In genomic region chr12:22687677-22688076, GRCh38 we compare ENCODE assay signal across 8 cellular contexts.
DNase-seq lines count a peak whose midpoint lies in the region; ATAC-seq, FAIRE-seq and TF ChIP-seq lines count a peak whose summit lies in the region.

No MANE protein-coding gene starts in this region.

- SMC1A ChIA-PET in GM12878 (lab: Charles Lee; ENCODE audit: uncharacterized antibody, unreplicated experiment): interaction anchor here (0.7 to 1.0 kb wide), 3 partner anchors 10 to 233 kb away, joined by 3 to 5 read pairs (median 3); no protein-coding TSS in a partner anchor

- POLR2A ChIA-PET in GM12878 (lab: Charles Lee): interaction anchor here (0.7 kb wide), 1 partner anchor 69 kb away, joined by 3 read pairs; no protein-coding TSS in a partner anchor

- DNase-seq in COLO829 (ENCODE audit: low spot score) (peak; percentile 23), GM12878 (ENCODE audit: low read depth, low spot score) (peak; percentile 57), sciatic nerve (ENCODE audit: low spot score) (no peak), NCI-H1105 (lab: John Stamatoyannopoulos, UW) (no peak)
- no peak for DNase-seq in activated naive CD4-positive, alpha-beta T cell treated with Interleukin-2 at 50 U/mL for 16 hours
- no peak for DNase-seq in effector memory CD4-positive, alpha-beta T cell

- TF ChIP-seq POLR2A in GM12878 (IDR thresholded peaks at IDR 0.05; ENCODE audit: low read depth, low read length): no peak

- H3K27ac ChIP-seq in GM12878 (ENCODE audit: control insufficient read depth, insufficient read depth): peak overlapping the region; percentile 79
- no peak overlapping the region for H3K27ac ChIP-seq in effector memory CD4-positive, alpha-beta T cell (ENCODE audit: insufficient read depth, low read length, poor library complexity, severe bottlenecking)

- H4K20me1 ChIP-seq in GM12878 (ENCODE audit: control insufficient read depth, insufficient read depth): no peaks in the 10 kb centered on the region

- TF ChIP-seq RAD21 in GM12878 (IDR thresholded peaks at IDR 0.05; ENCODE audit: insufficient read depth, low read depth, low read length): no peak

- H3K9me3 ChIP-seq in GM12878 (replicated peaks; ENCODE audit: control insufficient read depth, insufficient read depth, low read length): peaks cover 1% of the 10 kb centered on the region; the same call in 1 of the 3 replicates
- no peaks in the 10 kb centered on the region for H3K9me3 ChIP-seq in effector memory CD4-positive, alpha-beta T cell (ENCODE audit: control insufficient read depth, low read length)

- H2AFZ ChIP-seq in GM12878 (ENCODE audit: control insufficient read depth, low read depth, low read length): no peak overlapping the region; the same call in 1 of the 2 replicates

- no TSS peak for BruUV-seq in GM12878 (replicated peaks; lab: Mats Ljungman, UMichigan)

- H3K9ac ChIP-seq in GM12878 (ENCODE audit: control insufficient read depth, insufficient read depth, low read length): no peak overlapping the region

- in situ Hi-C loops in GM12878 (cut with MboI): no loop called here

- 9% methylated on average over 3 of the region's 3 CpGs for WGBS in GM12878 (ENCODE audit: insufficient coverage, insufficient replicate concordance, low lambda C conversion rate, missing lambda C conversion rate)

- no peaks in the 10 kb centered on the region for H3K79me2 ChIP-seq in GM12878 (ENCODE audit: control insufficient read depth, insufficient read depth, low read length)

- peak overlapping the region; percentile 64 for H3K4me2 ChIP-seq in GM12878 (ENCODE audit: control insufficient read depth, insufficient read depth)

- RAD21 ChIA-PET in GM12878 (lab: Charles Lee; ENCODE audit: unreplicated experiment): interaction anchor here (0.9 to 1.7 kb wide), 3 partner anchors 47 to 160 kb away, joined by 3 to 6 read pairs (median 3); no protein-coding TSS in a partner anchor

- FAIRE-seq in GM12878 (lab: Jason Lieb, UNC): peak; percentile 78

- TF ChIP-seq EP300 in GM12878 (IDR thresholded peaks at IDR 0.05; ENCODE audit: borderline replicate concordance in 1 of 2, control insufficient read depth in 1 of 2, low read depth in 2 of 2, low read length in 2 of 2): peak; percentile 77 to 79; a peak in 3 of 4 replicates

- H3K4me1 ChIP-seq in GM12878 (ENCODE audit: control insufficient read depth, insufficient read depth, low read length): peaks cover 14% of the 10 kb centered on the region
- H3K4me1 ChIP-seq in effector memory CD4-positive, alpha-beta T cell (ENCODE audit: control insufficient read depth, insufficient read depth, low read length, poor library complexity, severe bottlenecking): no peaks in the 10 kb centered on the region

- CTCF ChIA-PET in GM12878 (lab: Yijun Ruan, JAX): interaction anchor here (1.1 to 5.3 kb wide), 7 partner anchors 17 to 228 kb away, joined by 3 to 53 read pairs (median 7); no protein-coding TSS in a partner anchor

- intact Hi-C loops in GM12878 (cut with micrococcal nuclease; ENCODE audit: unreplicated experiment) (loop anchor here (10.0 kb wide), 2 partner anchors 367 to 517 kb away; no protein-coding TSS in a partner anchor), sciatic nerve (cut with DNase I) (no loop called here)

- TF ChIP-seq CTCF in GM12878 (IDR thresholded peaks at IDR 0.05 in 2 of 3, conservative IDR thresholded peaks at IDR 0.05 in 1 of 3; ENCODE audit: control insufficient read depth in 2 of 3, extremely low read depth in 1 of 3, insufficient read depth in 1 of 3, low read depth in 3 of 3, low read length in 3 of 3): no peak

- peaks cover 0 to 7% of the 10 kb centered on the region in 2 experiments; a peak in 1 of 4 replicates for H3K36me3 ChIP-seq in GM12878 (ENCODE audit: control insufficient read depth in 2 of 2, insufficient read depth in 2 of 2, low read length in 1 of 2)
- peaks cover 3% of the 10 kb centered on the region for H3K36me3 ChIP-seq in effector memory CD4-positive, alpha-beta T cell (ENCODE audit: control insufficient read depth, insufficient read depth, low read length)

- ATAC-seq in GM21367 (IDR thresholded peaks at IDR 0.05; ENCODE audit: unreplicated experiment): peak; percentile 73
- ATAC-seq in HG03558 (IDR thresholded peaks at IDR 0.05; ENCODE audit: extremely low read depth, unreplicated experiment): peak; percentile 61
- peak; percentile 90 for ATAC-seq in GM12878
- ATAC-seq in sciatic nerve: peak; percentile 50

- no peak overlapping the region for H3K4me3 ChIP-seq in GM12878
- no peak overlapping the region for H3K4me3 ChIP-seq in effector memory CD4-positive, alpha-beta T cell (ENCODE audit: insufficient read depth, low read depth, low read length, poor library complexity, severe bottlenecking)

- no peaks in the 10 kb centered on the region for H3K27me3 ChIP-seq in GM12878 (replicated peaks in 1 of 2; ENCODE audit: control insufficient read depth in 2 of 2, insufficient read depth in 2 of 2, low read length in 1 of 2)
- no peaks in the 10 kb centered on the region for H3K27me3 ChIP-seq in effector memory CD4-positive, alpha-beta T cell (replicated peaks; ENCODE audit: control insufficient read depth, insufficient read depth, low read length, poor library complexity, severe bottlenecking)

TF ChIP-seq in GM12878, 131 proteins besides CTCF, POLR2A, EP300 and RAD21 (continues in another document):
- peak; percentile 57; the same call in 1 of the 2 replicates for TF ChIP-seq IRF4 (IDR thresholded peaks at IDR 0.05; ENCODE audit: low read depth, low read length)
- peak; percentile 73; the same call in 1 of the 2 replicates for TF ChIP-seq DPF2 (IDR thresholded peaks at IDR 0.05)
- TF ChIP-seq, protein P1, sequence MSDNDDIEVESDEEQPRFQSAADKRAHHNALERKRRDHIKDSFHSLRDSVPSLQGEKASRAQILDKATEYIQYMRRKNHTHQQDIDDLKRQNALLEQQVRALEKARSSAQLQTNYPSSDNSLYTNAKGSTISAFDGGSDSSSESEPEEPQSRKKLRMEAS (IDR thresholded peaks at IDR 0.05; ENCODE audit: low read depth, low read length): no peak
- TF ChIP-seq, protein P2, sequence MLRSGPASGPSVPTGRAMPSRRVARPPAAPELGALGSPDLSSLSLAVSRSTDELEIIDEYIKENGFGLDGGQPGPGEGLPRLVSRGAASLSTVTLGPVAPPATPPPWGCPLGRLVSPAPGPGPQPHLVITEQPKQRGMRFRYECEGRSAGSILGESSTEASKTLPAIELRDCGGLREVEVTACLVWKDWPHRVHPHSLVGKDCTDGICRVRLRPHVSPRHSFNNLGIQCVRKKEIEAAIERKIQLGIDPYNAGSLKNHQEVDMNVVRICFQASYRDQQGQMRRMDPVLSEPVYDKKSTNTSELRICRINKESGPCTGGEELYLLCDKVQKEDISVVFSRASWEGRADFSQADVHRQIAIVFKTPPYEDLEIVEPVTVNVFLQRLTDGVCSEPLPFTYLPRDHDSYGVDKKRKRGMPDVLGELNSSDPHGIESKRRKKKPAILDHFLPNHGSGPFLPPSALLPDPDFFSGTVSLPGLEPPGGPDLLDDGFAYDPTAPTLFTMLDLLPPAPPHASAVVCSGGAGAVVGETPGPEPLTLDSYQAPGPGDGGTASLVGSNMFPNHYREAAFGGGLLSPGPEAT (IDR thresholded peaks at IDR 0.05; ENCODE audit: low read depth): peak; percentile 71; the same call in 1 of the 2 replicates
- no peak for TF ChIP-seq ZNF274 (IDR thresholded peaks at IDR 0.05; ENCODE audit: insufficient read depth, insufficient read length)
- no peak for TF ChIP-seq CHD1 (IDR thresholded peaks at IDR 0.05; ENCODE audit: low read depth, low read length)
- no peak for TF ChIP-seq RCOR1 (conservative IDR thresholded peaks at IDR 0.05; ENCODE audit: low read depth, low read length)
- 0 out of 2 replicates have a peak, but pooled peaks have one; percentile 33 for TF ChIP-seq CBX5 (IDR thresholded peaks at IDR 0.05; ENCODE audit: low read depth)
- TF ChIP-seq TCF7 (IDR thresholded peaks at IDR 0.05; ENCODE audit: borderline replicate concordance): peak; percentile 33; the same call in 1 of the 2 replicates
- TF ChIP-seq ZSCAN29 (IDR thresholded peaks at IDR 0.05): no peak
- peak; percentile 68 for TF ChIP-seq SPI1 (IDR thresholded peaks at IDR 0.05; ENCODE audit: borderline replicate concordance, insufficient read depth, low read depth, low read length)
- TF ChIP-seq, protein P3, sequence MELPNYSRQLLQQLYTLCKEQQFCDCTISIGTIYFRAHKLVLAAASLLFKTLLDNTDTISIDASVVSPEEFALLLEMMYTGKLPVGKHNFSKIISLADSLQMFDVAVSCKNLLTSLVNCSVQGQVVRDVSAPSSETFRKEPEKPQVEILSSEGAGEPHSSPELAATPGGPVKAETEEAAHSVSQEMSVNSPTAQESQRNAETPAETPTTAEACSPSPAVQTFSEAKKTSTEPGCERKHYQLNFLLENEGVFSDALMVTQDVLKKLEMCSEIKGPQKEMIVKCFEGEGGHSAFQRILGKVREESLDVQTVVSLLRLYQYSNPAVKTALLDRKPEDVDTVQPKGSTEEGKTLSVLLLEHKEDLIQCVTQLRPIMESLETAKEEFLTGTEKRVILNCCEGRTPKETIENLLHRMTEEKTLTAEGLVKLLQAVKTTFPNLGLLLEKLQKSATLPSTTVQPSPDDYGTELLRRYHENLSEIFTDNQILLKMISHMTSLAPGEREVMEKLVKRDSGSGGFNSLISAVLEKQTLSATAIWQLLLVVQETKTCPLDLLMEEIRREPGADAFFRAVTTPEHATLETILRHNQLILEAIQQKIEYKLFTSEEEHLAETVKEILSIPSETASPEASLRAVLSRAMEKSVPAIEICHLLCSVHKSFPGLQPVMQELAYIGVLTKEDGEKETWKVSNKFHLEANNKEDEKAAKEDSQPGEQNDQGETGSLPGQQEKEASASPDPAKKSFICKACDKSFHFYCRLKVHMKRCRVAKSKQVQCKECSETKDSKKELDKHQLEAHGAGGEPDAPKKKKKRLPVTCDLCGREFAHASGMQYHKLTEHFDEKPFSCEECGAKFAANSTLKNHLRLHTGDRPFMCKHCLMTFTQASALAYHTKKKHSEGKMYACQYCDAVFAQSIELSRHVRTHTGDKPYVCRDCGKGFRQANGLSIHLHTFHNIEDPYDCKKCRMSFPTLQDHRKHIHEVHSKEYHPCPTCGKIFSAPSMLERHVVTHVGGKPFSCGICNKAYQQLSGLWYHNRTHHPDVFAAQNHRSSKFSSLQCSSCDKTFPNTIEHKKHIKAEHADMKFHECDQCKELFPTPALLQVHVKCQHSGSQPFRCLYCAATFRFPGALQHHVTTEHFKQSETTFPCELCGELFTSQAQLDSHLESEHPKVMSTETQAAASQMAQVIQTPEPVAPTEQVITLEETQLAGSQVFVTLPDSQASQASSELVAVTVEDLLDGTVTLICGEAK (IDR thresholded peaks at IDR 0.05; ENCODE audit: borderline replicate concordance): no peak
- TF ChIP-seq SP1 (IDR thresholded peaks at IDR 0.05; ENCODE audit: low read depth, low read length): no peak
- no peak for TF ChIP-seq SMAD1 (IDR thresholded peaks at IDR 0.05; ENCODE audit: low read depth, partially characterized antibody)
- peak; percentile 82; the same call in 1 of the 2 replicates for TF ChIP-seq FOXM1 (IDR thresholded peaks at IDR 0.05; ENCODE audit: low read depth, low read length)
- no peak for TF ChIP-seq RAD51 (IDR thresholded peaks at IDR 0.05)
- TF ChIP-seq SMC3 (IDR thresholded peaks at IDR 0.05; ENCODE audit: borderline replicate concordance, low read length): no peak

Comparison
In these comparisons a context has a peak if more than half of its experiments do, and no peak if none do; other contexts are left out.
1. DNase-seq: peak in COLO829 (single experiment) and GM12878 (single experiment); none in sciatic nerve (single experiment), NCI-H1105 (single experiment), activated naive CD4-positive, alpha-beta T cell treated with Interleukin-2 at 50 U/mL for 16 hours (single experiment) and effector memory CD4-positive, alpha-beta T cell (0 of 3).
2. Peak in every context shown above with its lines, with median percentiles within 50 percentile points of each other: ATAC-seq.